In genomic region chr10:77006836-77007511, GRCh38 we compare ENCODE assay signal across 1 cellular context.
TF ChIP-seq lines count a peak whose summit lies in the region.

No MANE protein-coding gene starts in this region.

TF ChIP-seq in IMR-90, 13 proteins besides CTCF, POLR2A, EP300 and RAD21:
- TF ChIP-seq USF2 (IDR thresholded peaks at IDR 0.05; ENCODE audit: low read depth, low read length), result no peak
- no peak for TF ChIP-seq BHLHE40 (IDR thresholded peaks at IDR 0.05; ENCODE audit: low read depth, low read length)
- TF ChIP-seq ELK1 (IDR thresholded peaks at IDR 0.05; ENCODE audit: borderline replicate concordance, low read depth, low read length), result no peak
- no peak for TF ChIP-seq NFE2L2 (IDR thresholded peaks at IDR 0.05; ENCODE audit: low read depth, low read length)
- TF ChIP-seq RFX5 (IDR thresholded peaks at IDR 0.05; ENCODE audit: low read depth, low read length), result no peak
